27 cellular contexts compared by ENCODE assay signal in the genomic region with DNA sequence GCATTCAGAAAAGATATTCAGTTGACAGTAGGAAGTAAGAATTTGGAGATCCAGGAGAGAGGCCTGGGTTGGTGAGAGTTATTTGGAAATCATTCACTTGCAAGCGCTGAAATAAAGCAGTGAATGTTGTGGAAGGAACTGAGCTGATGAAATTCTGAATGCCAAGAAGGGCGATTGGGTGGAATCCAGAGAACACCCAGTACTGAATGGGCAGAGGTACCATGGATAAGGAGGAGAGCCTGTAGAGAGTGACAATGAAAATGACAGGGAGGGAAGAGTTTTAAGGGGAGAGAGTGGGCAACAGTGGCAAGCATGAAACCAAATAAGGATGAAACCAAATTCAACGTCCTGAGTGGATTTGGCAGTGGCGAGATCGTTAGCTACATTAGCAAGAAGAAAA.
"Had no signal": no experiment of that assay in that cellular context is flagged by ENCODE, and none has a peak within 500 bp of the region (broad histone marks: within the 10 kb centered on the region; RNA-seq: fewer than 3 reads in every experiment).

No MANE protein-coding gene starts in this region.

- H3K4me1 ChIP-seq: stomach, suprapubic skin, testis, thyroid gland, tibial artery, tibial nerve, transverse colon, upper lobe of left lung, upper lobe of right lung, uterus, vagina had no signal

- H3K27ac ChIP-seq: stomach, suprapubic skin, testis, thoracic aorta, thyroid gland, tibial artery, tibial nerve, transverse colon, upper lobe of left lung, upper lobe of right lung, uterus, vagina had no signal

- H3K9me3 ChIP-seq: suprapubic skin, testis, thyroid gland, tibial artery, upper lobe of right lung, uterus, vagina had no signal

- H3K36me3 ChIP-seq: stomach, suprapubic skin, thoracic aorta, thyroid gland, tibial artery, tibial nerve, transverse colon, upper lobe of left lung, upper lobe of right lung, uterus, vagina had no signal

- FAIRE-seq: urothelium cell line had no signal

- ATAC-seq: stimulated activated effector memory CD8-positive, alpha-beta T cell treated with anti-CD3 and anti-CD28 coated beads, Interleukin-12 subunit alpha, Interleukin-12 subunit beta, amount 100 ng/mL, for 72 hours; stimulated activated memory B cell treated with anti-CD40 and anti-IgM and Interleukin-4, amounts not matched to agents 10 μg/mL and 1 μg/mL and 100 μg/mL, for 72 hours; stimulated activated naive B cell treated with anti-CD40 and anti-IgM and Interleukin-4, amounts not matched to agents 10 μg/mL and 1 μg/mL and 100 μg/mL, for 72 hours; stimulated activated naive CD8-positive, alpha-beta T cell treated with anti-CD3 and anti-CD28 coated beads, Interleukin-15, amount 100 ng/mL, for 72 hours; stimulated activated naive CD8-positive, alpha-beta T cell treated with anti-CD3 and anti-CD28 coated beads, Interleukin-15, Interleukin-2, amounts not matched to agents 100 U/mL and 50 U/mL, for 24 hours; upper lobe of right lung had no signal

- H3K27me3 ChIP-seq: stomach, suprapubic skin, testis, thyroid gland, tibial artery, tibial nerve, upper lobe of left lung, upper lobe of right lung, uterus, vagina had no signal

- H3K4me3 ChIP-seq: stomach, suprapubic skin, testis, thoracic aorta, thyroid gland, tibial artery, tibial nerve, transverse colon, upper lobe of left lung, upper lobe of right lung, uterus, vagina had no signal

- DNase-seq: stimulated activated CD4-positive, alpha-beta T cell treated with anti-CD3 and anti-CD28 coated beads, Interleukin-2, amount 100 ng/mL, for 48 hours; stimulated activated CD4-positive, alpha-beta T cell treated with anti-CD3 and anti-CD28 coated beads, Interleukin-4, amount 100 ng/mL, for 1 hour; stimulated activated CD4-positive, alpha-beta T cell treated with anti-CD3 and anti-CD28 coated beads, Interleukin-4, amount 100 ng/mL, for 24 hours; stimulated activated CD4-positive, alpha-beta T cell treated with anti-CD3 and anti-CD28 coated beads, Interleukin-4, amount 100 ng/mL, for 4 hours; stimulated activated CD8-positive, alpha-beta memory T cell treated with anti-CD3 and anti-CD28 coated beads, Interleukin-4, amount 100 ng/mL, for 48 hours; stimulated activated naive B cell treated with anti-CD40 and anti-IgM and Interleukin-4, amounts not matched to agents 10 μg/mL and 1 μg/mL and 100 μg/mL, for 72 hours; stimulated activated naive CD4-positive, alpha-beta T cell; stimulated activated naive CD4-positive, alpha-beta T cell treated with Interleukin-2 at 50 U/mL for 16 hours; stimulated activated naive CD8-positive, alpha-beta T cell treated with anti-CD3 and anti-CD28 coated beads, Interleukin-15, amount 100 ng/mL, for 72 hours; stimulated activated naive CD8-positive, alpha-beta T cell treated with anti-CD3 and anti-CD28 coated beads, Interleukin-15, Interleukin-2, amounts not matched to agents 100 U/mL and 50 U/mL, for 24 hours; stomach; substantia nigra; testis; thyroid gland; tibial artery; transverse colon; trophoblast cell; upper lobe of left lung; upper lobe of right lung; uterus had no signal
